1 cellular context compared by ENCODE assay signal in the genomic region with DNA sequence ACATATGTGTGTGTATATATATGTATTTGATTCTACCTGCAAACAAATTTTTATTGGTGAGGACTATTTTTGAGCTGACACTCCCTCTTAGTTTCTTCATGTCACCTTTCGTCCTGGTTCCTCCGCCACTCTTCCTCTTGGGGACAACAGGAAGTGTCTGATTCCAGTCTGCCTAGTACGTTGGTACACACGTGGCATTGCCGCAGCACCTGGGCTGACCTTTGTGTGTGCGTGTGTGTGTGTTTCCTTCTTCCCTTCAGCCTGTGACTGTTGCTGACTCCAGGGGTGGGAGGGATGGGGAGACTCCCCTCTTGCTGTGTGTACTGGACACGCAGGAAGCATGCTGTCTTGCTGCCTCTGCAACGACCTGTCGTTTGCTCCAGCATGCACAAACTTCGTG.
TF ChIP-seq lines count a peak whose summit lies in the region.

No MANE protein-coding gene starts in this region.

TF ChIP-seq in H1, 55 proteins besides CTCF, POLR2A, EP300 and RAD21:
- TF ChIP-seq CEBPB (IDR thresholded peaks at IDR 0.05; ENCODE audit: low read depth, low read length), result no peak
- TF ChIP-seq BCL11A (IDR thresholded peaks at IDR 0.05; ENCODE audit: low read depth in 2 of 2, low read length in 2 of 2), result no peak
- TF ChIP-seq, protein P1, sequence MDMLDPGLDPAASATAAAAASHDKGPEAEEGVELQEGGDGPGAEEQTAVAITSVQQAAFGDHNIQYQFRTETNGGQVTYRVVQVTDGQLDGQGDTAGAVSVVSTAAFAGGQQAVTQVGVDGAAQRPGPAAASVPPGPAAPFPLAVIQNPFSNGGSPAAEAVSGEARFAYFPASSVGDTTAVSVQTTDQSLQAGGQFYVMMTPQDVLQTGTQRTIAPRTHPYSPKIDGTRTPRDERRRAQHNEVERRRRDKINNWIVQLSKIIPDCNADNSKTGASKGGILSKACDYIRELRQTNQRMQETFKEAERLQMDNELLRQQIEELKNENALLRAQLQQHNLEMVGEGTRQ (IDR thresholded peaks at IDR 0.05; ENCODE audit: low read length), result no peak
- no peak for TF ChIP-seq HDAC6 (IDR thresholded peaks at IDR 0.05; ENCODE audit: low read depth, low read length)
- TF ChIP-seq EGR1 (IDR thresholded peaks at IDR 0.05; ENCODE audit: borderline replicate concordance, low read depth, low read length), result no peak
- no peak for TF ChIP-seq POU5F1 (IDR thresholded peaks at IDR 0.05; ENCODE audit: low read depth, low read length)
- TF ChIP-seq TAF1 (IDR thresholded peaks at IDR 0.05; ENCODE audit: low read depth, low read length), result no peak
- no peak for TF ChIP-seq NANOG (IDR thresholded peaks at IDR 0.05; ENCODE audit: insufficient read depth, low read depth, low read length, poor library complexity, severe bottlenecking)
- TF ChIP-seq NRF1 (IDR thresholded peaks at IDR 0.05; ENCODE audit: low read depth, low read length), result no peak
- TF ChIP-seq CHD1 (IDR thresholded peaks at IDR 0.05; ENCODE audit: low read depth, low read length), result no peak
- TF ChIP-seq, protein P2, sequence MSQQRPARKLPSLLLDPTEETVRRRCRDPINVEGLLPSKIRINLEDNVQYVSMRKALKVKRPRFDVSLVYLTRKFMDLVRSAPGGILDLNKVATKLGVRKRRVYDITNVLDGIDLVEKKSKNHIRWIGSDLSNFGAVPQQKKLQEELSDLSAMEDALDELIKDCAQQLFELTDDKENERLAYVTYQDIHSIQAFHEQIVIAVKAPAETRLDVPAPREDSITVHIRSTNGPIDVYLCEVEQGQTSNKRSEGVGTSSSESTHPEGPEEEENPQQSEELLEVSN (IDR thresholded peaks at IDR 0.05), result no peak
- no peak for TF ChIP-seq SP2 (IDR thresholded peaks at IDR 0.05; ENCODE audit: low read length)
- no peak for TF ChIP-seq YY1 (IDR thresholded peaks at IDR 0.05; ENCODE audit: low read depth, low read length)
- TF ChIP-seq SIX5 (IDR thresholded peaks at IDR 0.05; ENCODE audit: low read depth, low read length), result no peak
- no peak for TF ChIP-seq KDM1A (IDR thresholded peaks at IDR 0.05; ENCODE audit: borderline replicate concordance, low read length)
- no peak for TF ChIP-seq ASH2L (IDR thresholded peaks at IDR 0.05; ENCODE audit: low read length)
- TF ChIP-seq CBX8 (IDR thresholded peaks at IDR 0.05; ENCODE audit: borderline replicate concordance, low read depth, low read length), result no peak
- TF ChIP-seq TBP (IDR thresholded peaks at IDR 0.05; ENCODE audit: low read depth, low read length), result no peak
